ENCODE assay signal across 9 cellular contexts in the genomic region with DNA sequence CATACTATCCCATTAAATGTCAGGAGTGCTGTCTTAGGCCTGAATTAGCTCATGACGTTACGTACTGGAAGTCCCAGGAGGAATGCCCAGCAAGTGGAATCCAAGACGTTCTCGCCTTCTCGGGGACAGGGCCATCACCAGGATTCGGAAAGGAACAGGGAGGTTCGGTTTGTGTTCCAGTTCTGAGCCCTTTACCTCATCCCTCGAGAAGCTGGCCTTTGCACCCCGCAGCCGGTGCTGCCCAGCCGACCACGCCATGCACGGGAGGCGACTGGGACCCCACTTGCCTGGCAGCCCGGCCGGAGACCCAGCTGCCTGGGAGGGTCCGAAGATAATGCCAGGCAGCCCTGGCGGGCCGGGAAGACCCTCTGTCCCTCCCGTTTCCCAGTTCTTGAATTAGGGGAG. TPM values are rescaled to one million over a fixed set of nuclear protein-coding genes. Genes with fewer than 3 reads are reported as not detected.
A peak's percentile ranks its signal among the peaks of the same experiment; 100 is the strongest.
DNase-seq lines count a peak whose midpoint lies in the region; ATAC-seq and TF ChIP-seq lines count a peak whose summit lies in the region.
"Had no signal": no experiment of that assay in that cellular context is flagged by ENCODE, and none has a peak within 500 bp of the region (broad histone marks: within the 10 kb centered on the region; RNA-seq: fewer than 3 reads in every experiment).

No MANE protein-coding gene starts in this region.

- H3K79me2 ChIP-seq in ACC112 (ENCODE audit: control insufficient read depth, insufficient read depth, low read length, unreplicated experiment), result peaks cover 36% of the 10 kb centered on the region

- peak overlapping the region; percentile 95 for H3K4me3 ChIP-seq in ACC112 (ENCODE audit: low read depth, low read length)
- peak overlapping the region; percentile 89; the same call in 1 of the 2 replicates for H3K4me3 ChIP-seq in SJSA1
- peak overlapping the region; percentile 98 for H3K4me3 ChIP-seq in fibroblast of the aortic adventitia (ENCODE audit: low read depth, low read length)

- no peak for ATAC-seq in HG03354 (IDR thresholded peaks at IDR 0.05; ENCODE audit: poor library complexity, severe bottlenecking, unreplicated experiment)

- H3K36me3 Mint-ChIP-seq in nephron progenitor cell (ENCODE audit: low read depth), result no peaks in the 10 kb centered on the region

- DNase-seq in SJSA1 (ENCODE audit: low read depth in 1 of 2, low spot score in 2 of 2), result no peak
- DNase-seq in fibroblast of the aortic adventitia (ENCODE audit: low read depth), result peak; percentile 61
- DNase-seq in nephron progenitor cell, result no peak
- no peak for DNase-seq in NCI-H146 (lab: John Stamatoyannopoulos, UW)
- no peak for DNase-seq in stimulated activated CD4-positive, alpha-beta T cell treated with anti-CD3 and anti-CD28 coated beads, Interleukin-4, amount 100 ng/mL, for 24 hours
- DNase-seq in stimulated activated naive CD4-positive, alpha-beta T cell (lab: John Stamatoyannopoulos, UW), result no peak
- DNase-seq: NCI-H1694 had no signal

- H3K9me3 ChIP-seq in SJSA1 (replicated peaks), result no peaks in the 10 kb centered on the region

- peaks cover 35% of the 10 kb centered on the region for H3K27me3 Mint-ChIP-seq in nephron progenitor cell (ENCODE audit: low read depth, poor library complexity)

- no peak overlapping the region for H3K27ac Mint-ChIP-seq in nephron progenitor cell

- no peak for TF ChIP-seq CTCF in fibroblast of the aortic adventitia (IDR thresholded peaks at IDR 0.05; ENCODE audit: insufficient read depth, low read length)
- TF ChIP-seq CTCF in nephron progenitor cell (IDR thresholded peaks at IDR 0.05), result no peak

- peaks cover 39% of the 10 kb centered on the region for H3K4me1 Mint-ChIP-seq in nephron progenitor cell

- H2AFZ ChIP-seq in ACC112 (ENCODE audit: low read length, unreplicated experiment), result no peak overlapping the region

- peak overlapping the region; percentile 80 for H3K4me3 Mint-ChIP-seq in nephron progenitor cell

- H3K9me3 Mint-ChIP-seq in nephron progenitor cell, result peaks cover 15% of the 10 kb centered on the region

- no peak overlapping the region for H3K27ac ChIP-seq in ACC112 (ENCODE audit: low read depth, low read length)
- H3K27ac ChIP-seq in SJSA1, result no peak overlapping the region

- no peaks in the 10 kb centered on the region for H3K36me3 ChIP-seq in ACC112 (ENCODE audit: insufficient read depth, low read length)
- peaks cover 20% of the 10 kb centered on the region; the same call in 1 of the 2 replicates for H3K36me3 ChIP-seq in SJSA1

- H3K27me3 ChIP-seq in ACC112 (ENCODE audit: insufficient read depth, low read length), result no peaks in the 10 kb centered on the region
- H3K27me3 ChIP-seq in SJSA1 (replicated peaks), result no peaks in the 10 kb centered on the region

- H3K4me1 ChIP-seq in ACC112 (ENCODE audit: control insufficient read depth, insufficient read depth, low read length, unreplicated experiment) (peaks cover 26% of the 10 kb centered on the region), SJSA1 (replicated peaks) (peaks cover 41% of the 10 kb centered on the region)

RNA-seq across cellular contexts. Expression of a gene that starts 0.8 kb away (rescaled TPM):
- 15.8 and 27.4 TPM in 2 replicates for total RNA-seq in SJSA1 (2014; rRNA removed; shearing (Covaris generic))
- total RNA-seq in fibroblast of the aortic adventitia (ENCODE audit: low replicate concordance), result 18.6 and 19.3 TPM in 2 replicates
